In the genomic region with DNA sequence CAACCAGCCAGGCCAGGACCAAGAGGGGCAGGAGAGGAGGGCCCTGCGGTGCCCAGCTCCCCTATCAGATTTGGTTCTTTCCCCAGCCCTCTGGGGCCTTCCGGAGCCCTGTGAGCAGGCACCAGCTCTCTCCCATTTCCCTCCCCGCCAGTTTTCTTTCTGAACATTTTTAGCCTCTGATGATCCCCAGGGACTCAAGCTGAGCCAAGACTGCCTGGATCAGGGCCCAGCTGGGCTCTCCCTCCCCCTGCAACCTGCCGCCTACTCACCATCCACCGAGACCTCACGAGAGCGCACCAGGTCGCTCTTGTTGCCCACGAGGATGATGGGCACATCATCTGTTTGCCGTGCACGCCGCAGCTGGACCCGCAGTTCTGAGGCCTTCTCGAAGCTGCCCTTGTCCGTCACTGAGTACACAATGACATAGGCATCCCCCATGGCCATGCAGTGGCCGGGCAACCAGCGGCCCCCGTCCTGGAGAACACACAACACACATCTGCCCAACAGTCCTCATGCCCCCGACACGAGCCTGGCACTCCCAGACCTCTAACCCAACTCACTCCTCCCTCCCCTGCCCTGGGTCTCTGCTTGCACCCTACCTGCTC, we compare ENCODE assay signal across 1 cellular context.
TF ChIP-seq lines count a peak whose summit lies in the region.

No MANE protein-coding gene starts in this region.

TF ChIP-seq in HEK293, 187 proteins besides CTCF, POLR2A, EP300 and RAD21:
- TF ChIP-seq ZIC2 (tag by site-specific recombination; IDR thresholded peaks at IDR 0.05) = 0 out of 2 replicates have a peak, but pooled peaks have one; percentile 8
- TF ChIP-seq ZNF664 (tag by site-specific recombination; IDR thresholded peaks at IDR 0.05) = no peak
- peak; percentile 10; the same call in 1 of the 2 replicates for TF ChIP-seq ZBTB8A (tag by site-specific recombination; IDR thresholded peaks at IDR 0.05)
- TF ChIP-seq PRDM10 (tag by site-specific recombination; IDR thresholded peaks at IDR 0.05) = peak; percentile 92
- no peak for TF ChIP-seq ZNF341 (tag by site-specific recombination; IDR thresholded peaks at IDR 0.05; ENCODE audit: low read depth)
- TF ChIP-seq ZFHX2 (tag by site-specific recombination; conservative IDR thresholded peaks at IDR 0.05) = peak; percentile 45
